Comparison of ENCODE assay signal across 1 cellular context in genomic region chr4:82965763-82966162, GRCh38.
TF ChIP-seq lines count a peak whose summit lies in the region.

No MANE protein-coding gene starts in this region.

TF ChIP-seq in K562, 482 proteins besides CTCF, POLR2A, EP300 and RAD21 (continued from another document):
- TF ChIP-seq PRDM10 (IDR thresholded peaks at IDR 0.05; ENCODE audit: partially characterized antibody) (peak; percentile 53), HMBOX1 (IDR thresholded peaks at IDR 0.05) (0 out of 2 replicates have a peak, but pooled peaks have one; percentile 24)
